In genomic region chr18:3122851-3123250, GRCh38 we compare ENCODE assay signal across 38 cellular contexts.
"Had no signal": no experiment of that assay in that cellular context is flagged by ENCODE, and none has a peak within 500 bp of the region (broad histone marks: within the 10 kb centered on the region; RNA-seq: fewer than 3 reads in every experiment).

No MANE protein-coding gene starts in this region.

- H3K27me3 Mint-ChIP-seq: activated naive CD4-positive, alpha-beta T cell treated with anti-CD3 and anti-CD28 coated beads, Interleukin-2, amount 50 U/mL, for 24 hours; activated naive CD8-positive, alpha-beta T cell; activated naive CD8-positive, alpha-beta T cell treated with anti-CD3 and anti-CD28 coated beads for 36 hours; activated naive CD8-positive, alpha-beta T cell treated with anti-CD3 and anti-CD28 coated beads, Interleukin-2, amount 50 U/mL, for 24 hours; activated T-cell treated with anti-CD3 and anti-CD28 coated beads, Interleukin-2, amount 50 U/mL, for 24 hours; activated T-helper 17 cell treated with anti-CD3 and anti-CD28 coated beads, Interleukin-2, amount 50 U/mL, for 72 hours; central memory CD8-positive, alpha-beta T cell had no signal

- H3K27me3 ChIP-seq: adrenal gland, ascending aorta, body of pancreas, brain microvascular endothelial cell, breast epithelium, cardiac muscle cell had no signal

- H3K27ac Mint-ChIP-seq: activated naive CD4-positive, alpha-beta T cell treated with anti-CD3 and anti-CD28 coated beads for 36 hours; activated naive CD4-positive, alpha-beta T cell treated with anti-CD3 and anti-CD28 coated beads, Interleukin-2, amount 10 ng/mL, durations not matched to agents 7 days and 5 days; activated naive CD4-positive, alpha-beta T cell treated with anti-CD3 and anti-CD28 coated beads, Interleukin-2, amount 50 U/mL, for 24 hours; activated naive CD4-positive, alpha-beta T cell treated with anti-CD3 and anti-CD28 coated beads, Interleukin-2, amount 50 U/mL, for 72 hours; activated naive CD8-positive, alpha-beta T cell; activated naive CD8-positive, alpha-beta T cell treated with anti-CD3 and anti-CD28 coated beads for 36 hours; activated naive CD8-positive, alpha-beta T cell treated with anti-CD3 and anti-CD28 coated beads, Interleukin-2, amount 10 ng/mL, durations not matched to agents 7 days and 5 days; activated naive CD8-positive, alpha-beta T cell treated with anti-CD3 and anti-CD28 coated beads, Interleukin-2, amount 50 U/mL, for 24 hours; activated T-cell treated with anti-CD3 and anti-CD28 coated beads, Interleukin-2, amount 50 U/mL, for 24 hours; activated T-cell treated with anti-CD3 and anti-CD28 coated beads, Interleukin-2, amount 50 U/mL, for 72 hours; activated T-helper 1 cell treated with anti-CD3 and anti-CD28 coated beads, Interleukin-12 subunit alpha, Interleukin-12 subunit beta, Interleukin-2, Interleukin-4 antibody, amounts not matched to agents 30 ng/mL and 10 ng/mL and 1 ng/mL, durations not matched to agents 14 hours and 24 hours and 36 hours; activated T-helper 17 cell treated with anti-CD3 and anti-CD28 coated beads, Interleukin-2, amount 50 U/mL, for 72 hours; activated T-helper 2 cell treated with anti-CD3 and anti-CD28 coated beads, Interferon-gamma antibody, Interleukin-2, Interleukin-4, amounts not matched to agents 10 μg/mL and 5 μg/mL and 100 μg/mL, durations not matched to agents 14 hours and 24 hours and 36 hours; brain had no signal

- H3K4me1 Mint-ChIP-seq: activated naive CD4-positive, alpha-beta T cell treated with anti-CD3 and anti-CD28 coated beads, Interleukin-2, amount 10 ng/mL, durations not matched to agents 7 days and 5 days; activated naive CD4-positive, alpha-beta T cell treated with anti-CD3 and anti-CD28 coated beads, Interleukin-2, amount 50 U/mL, for 24 hours; activated naive CD8-positive, alpha-beta T cell treated with anti-CD3 and anti-CD28 coated beads for 36 hours; activated naive CD8-positive, alpha-beta T cell treated with anti-CD3 and anti-CD28 coated beads, Interleukin-2, amount 10 ng/mL, durations not matched to agents 7 days and 5 days; activated naive CD8-positive, alpha-beta T cell treated with anti-CD3 and anti-CD28 coated beads, Interleukin-2, amount 50 U/mL, for 24 hours; activated T-helper 17 cell treated with anti-CD3 and anti-CD28 coated beads, Interleukin-2, amount 50 U/mL, for 72 hours; brain; central memory CD8-positive, alpha-beta T cell had no signal

- H3K27ac ChIP-seq: adrenal gland, ascending aorta, body of pancreas, brain microvascular endothelial cell, breast epithelium, cardiac muscle cell had no signal

- H3K4me3 Mint-ChIP-seq: activated naive CD4-positive, alpha-beta T cell treated with anti-CD3 and anti-CD28 coated beads for 36 hours; activated naive CD4-positive, alpha-beta T cell treated with anti-CD3 and anti-CD28 coated beads, Interleukin-2, amount 10 ng/mL, durations not matched to agents 7 days and 5 days; activated naive CD4-positive, alpha-beta T cell treated with anti-CD3 and anti-CD28 coated beads, Interleukin-2, amount 50 U/mL, for 24 hours; activated naive CD8-positive, alpha-beta T cell; activated naive CD8-positive, alpha-beta T cell treated with anti-CD3 and anti-CD28 coated beads for 36 hours; activated naive CD8-positive, alpha-beta T cell treated with anti-CD3 and anti-CD28 coated beads, Interleukin-2, amount 10 ng/mL, durations not matched to agents 7 days and 5 days; activated naive CD8-positive, alpha-beta T cell treated with anti-CD3 and anti-CD28 coated beads, Interleukin-2, amount 50 U/mL, for 24 hours; activated T-cell treated with anti-CD3 and anti-CD28 coated beads, Interleukin-2, amount 50 U/mL, for 24 hours; activated T-cell treated with anti-CD3 and anti-CD28 coated beads, Interleukin-2, amount 50 U/mL, for 4 hours; activated T-cell treated with anti-CD3 and anti-CD28 coated beads, Interleukin-2, amount 50 U/mL, for 72 hours; activated T-helper 1 cell treated with anti-CD3 and anti-CD28 coated beads, Interleukin-12 subunit alpha, Interleukin-12 subunit beta, Interleukin-2, Interleukin-4 antibody, amounts not matched to agents 30 ng/mL and 10 ng/mL and 1 ng/mL, durations not matched to agents 14 hours and 24 hours and 36 hours; activated T-helper 17 cell treated with anti-CD3 and anti-CD28 coated beads, Interleukin-2, amount 50 U/mL, for 72 hours; brain; central memory CD8-positive, alpha-beta T cell had no signal

- ATAC-seq: activated naive CD4-positive, alpha-beta T cell treated with anti-CD3 and anti-CD28 coated beads, Interleukin-2, amount 50 U/mL, for 72 hours; activated naive CD8-positive, alpha-beta T cell treated with anti-CD3 and anti-CD28 coated beads, Interleukin-2, amount 50 U/mL, for 24 hours; activated T-cell treated with anti-CD3 and anti-CD28 coated beads, Interleukin-2, amount 50 U/mL, for 4 hours; activated T-cell treated with anti-CD3 and anti-CD28 coated beads, Interleukin-2, amount 50 U/mL, for 72 hours; activated T-helper 17 cell treated with anti-CD3 and anti-CD28 coated beads, Interleukin-2, amount 50 U/mL, for 72 hours; body of pancreas had no signal

- H3K9me3 Mint-ChIP-seq: activated naive CD4-positive, alpha-beta T cell treated with anti-CD3 and anti-CD28 coated beads, Interleukin-2, amount 50 U/mL, for 24 hours; activated naive CD8-positive, alpha-beta T cell treated with anti-CD3 and anti-CD28 coated beads for 36 hours; activated T-cell treated with anti-CD3 and anti-CD28 coated beads, Interleukin-2, amount 50 U/mL, for 24 hours; activated T-helper 1 cell treated with anti-CD3 and anti-CD28 coated beads, Interleukin-12 subunit alpha, Interleukin-12 subunit beta, Interleukin-2, Interleukin-4 antibody, amounts not matched to agents 30 ng/mL and 10 ng/mL and 1 ng/mL, durations not matched to agents 14 hours and 24 hours and 36 hours; activated T-helper 17 cell treated with anti-CD3 and anti-CD28 coated beads, Interleukin-2, amount 50 U/mL, for 72 hours; central memory CD8-positive, alpha-beta T cell had no signal

- H3K4me3 ChIP-seq: adrenal gland, ascending aorta, body of pancreas, breast epithelium, cardiac muscle cell had no signal

- H3K36me3 ChIP-seq: adrenal gland, brain microvascular endothelial cell had no signal

- H3K4me1 ChIP-seq: ascending aorta, breast epithelium had no signal

- DNase-seq: activated effector memory CD4-positive, alpha-beta T cell treated with anti-CD3 and anti-CD28 coated beads, Interleukin-2, amount 50 U/mL, for 16 hours; activated effector memory CD4-positive, alpha-beta T cell treated with Interleukin-2 at 50 U/mL for 16 hours; activated gamma-delta T cell; activated gamma-delta T cell treated with Interleukin-2 at 50 U/mL for 16 hours; activated naive CD4-positive, alpha-beta T cell; activated naive CD4-positive, alpha-beta T cell treated with anti-CD3 and anti-CD28 coated beads for 36 hours; activated naive CD4-positive, alpha-beta T cell treated with anti-CD3 and anti-CD28 coated beads, Interleukin-2, amount 10 ng/mL, durations not matched to agents 7 days and 5 days; activated naive CD4-positive, alpha-beta T cell treated with anti-CD3 and anti-CD28 coated beads, Interleukin-2, amount 50 U/mL, for 16 hours; activated naive CD4-positive, alpha-beta T cell treated with Interleukin-2 at 50 U/mL for 16 hours; activated naive CD8-positive, alpha-beta T cell treated with anti-CD3 and anti-CD28 coated beads for 36 hours; activated naive CD8-positive, alpha-beta T cell treated with anti-CD3 and anti-CD28 coated beads, Interleukin-2, amount 10 ng/mL, durations not matched to agents 7 days and 5 days; activated naive CD8-positive, alpha-beta T cell treated with anti-CD3 and anti-CD28 coated beads, Interleukin-2, amount 50 U/mL, for 24 hours; activated T-cell treated with anti-CD3 and anti-CD28 coated beads, Interleukin-2, amount 50 U/mL, for 1 hour; activated T-cell treated with anti-CD3 and anti-CD28 coated beads, Interleukin-2, amount 50 U/mL, for 24 hours; activated T-cell treated with anti-CD3 and anti-CD28 coated beads, Interleukin-2, amount 50 U/mL, for 4 hours; activated T-cell treated with anti-CD3 and anti-CD28 coated beads, Interleukin-2, amount 50 U/mL, for 48 hours; activated T-cell treated with anti-CD3 and anti-CD28 coated beads, Interleukin-2, amount 50 U/mL, for 72 hours; adrenal gland; amniotic stem cell; amygdala; anterior cingulate cortex; aorta; body of pancreas; brain microvascular endothelial cell; caudate nucleus; central memory CD4-positive, alpha-beta T cell; cerebellar nuclear complex had no signal

- H3K9me3 ChIP-seq: adrenal gland, ascending aorta, body of pancreas, breast epithelium had no signal
